Comparison of ENCODE assay signal across 25 cellular contexts in the genomic region with DNA sequence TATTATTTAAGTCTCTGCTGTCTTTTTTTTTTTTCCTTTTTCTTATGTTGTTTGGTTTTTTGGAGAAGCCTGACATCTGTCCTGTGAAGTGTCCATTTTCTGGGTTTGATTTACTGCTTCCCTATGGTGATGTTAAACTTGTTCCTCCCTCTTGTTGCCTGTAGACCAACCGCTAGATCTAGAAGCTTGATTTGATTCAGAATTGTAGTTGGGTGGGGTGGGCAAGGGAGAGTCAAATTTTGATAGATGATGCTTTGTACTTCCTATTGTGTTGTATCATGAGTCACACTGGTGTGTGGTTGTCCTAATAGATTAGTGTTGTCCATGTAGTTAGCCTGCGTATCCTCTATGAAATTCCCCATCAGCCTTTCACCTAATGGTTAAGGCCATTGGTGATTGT. TPM values are rescaled to one million over a fixed set of nuclear protein-coding genes. Genes with fewer than 3 reads are reported as not detected.
DNase-seq lines count a peak whose midpoint lies in the region; ATAC-seq, FAIRE-seq and TF ChIP-seq lines count a peak whose summit lies in the region.
"Had no signal": no experiment of that assay in that cellular context is flagged by ENCODE, and none has a peak within 500 bp of the region (broad histone marks: within the 10 kb centered on the region; RNA-seq: fewer than 3 reads in every experiment).

No MANE protein-coding gene starts in this region.

- no peak for TF ChIP-seq CTCF in PC-3 (conservative IDR thresholded peaks at IDR 0.05; ENCODE audit: low read depth, low read length)
- TF ChIP-seq CTCF in bronchial epithelial cell (IDR thresholded peaks at IDR 0.05; ENCODE audit: insufficient read depth, low read length, severe bottlenecking): no peak
- no peak for TF ChIP-seq CTCF in tibial artery (IDR thresholded peaks at IDR 0.05)

- H4K20me1 ChIP-seq in PC-3 (ENCODE audit: low read length): peaks cover 23% of the 10 kb centered on the region

- DNase-seq in activated naive CD8-positive, alpha-beta T cell treated with anti-CD3 and anti-CD28 coated beads for 36 hours: no peak
- DNase-seq in PC-3: peak; percentile 55
- peak; percentile 30 for DNase-seq in bronchial epithelial cell (ENCODE audit: low read depth)
- peak; percentile 40 for DNase-seq in renal cortical epithelial cell (ENCODE audit: low read depth)
- no peak for DNase-seq in tibial artery
- DNase-seq in NCI-H2081 treated with DMSO at 0.1 percent for 48 hours (lab: John Stamatoyannopoulos, UW): no peak
- DNase-seq: activated B cell treated with CpG ODN at 0.5 μM for 24 hours; activated naive CD4-positive, alpha-beta T cell; DMS153; endodermal cell; foreskin fibroblast; kidney; mesenchymal stem cell; naive thymus-derived CD8-positive, alpha-beta T cell; NCI-H1417 treated with DMSO at 0.1 percent for 48 hours; NCI-H2171 treated with DMSO at 0.1 percent for 48 hours; NCI-H748 treated with DMSO at 0.1 percent for 48 hours; SIG-M5; sigmoid colon had no signal

- intact Hi-C loops in PC-3 (cut with micrococcal nuclease): no loop called here
- intact Hi-C loops in tibial artery (cut with DNase I; ENCODE audit: low total_unique reads): no loop called here

- no peak overlapping the region for H3K4me3 Mint-ChIP-seq in activated naive CD8-positive, alpha-beta T cell
- H3K4me3 Mint-ChIP-seq in activated naive CD8-positive, alpha-beta T cell treated with anti-CD3 and anti-CD28 coated beads for 36 hours: no peak overlapping the region
- H3K4me3 Mint-ChIP-seq: activated B cell treated with CpG ODN at 0.5 μM for 24 hours; endodermal cell; stimulated activated memory B cell treated with anti-CD40 and anti-IgM and Interleukin-4, amounts not matched to agents 10 μg/mL and 1 μg/mL and 100 μg/mL, for 72 hours had no signal

- no peaks in the 10 kb centered on the region for H3F3A ChIP-seq in PC-3 (ENCODE audit: low read length, unreplicated experiment)

- H3K4me1 Mint-ChIP-seq in activated naive CD8-positive, alpha-beta T cell (ENCODE audit: low read depth): peaks cover 74% of the 10 kb centered on the region
- peaks cover 55% of the 10 kb centered on the region for H3K4me1 Mint-ChIP-seq in activated naive CD8-positive, alpha-beta T cell treated with anti-CD3 and anti-CD28 coated beads for 36 hours

- no peaks in the 10 kb centered on the region for H3K27me3 Mint-ChIP-seq in activated naive CD8-positive, alpha-beta T cell
- no peaks in the 10 kb centered on the region for H3K27me3 Mint-ChIP-seq in activated naive CD8-positive, alpha-beta T cell treated with anti-CD3 and anti-CD28 coated beads for 36 hours
- H3K27me3 Mint-ChIP-seq: activated B cell treated with CpG ODN at 0.5 μM for 24 hours; naive thymus-derived CD8-positive, alpha-beta T cell; stimulated activated memory B cell treated with anti-CD40 and anti-IgM and Interleukin-4, amounts not matched to agents 10 μg/mL and 1 μg/mL and 100 μg/mL, for 72 hours had no signal

- POLR2A ChIA-PET in PC-3 (lab: Charles Lee; ENCODE audit: unreplicated experiment): interaction anchor here (0.5 kb wide), 1 partner anchor 20 kb away, joined by 3 read pairs; no protein-coding TSS in a partner anchor

- BruUV-seq in PC-3 (replicated peaks; lab: Mats Ljungman, UMichigan): no TSS peak

- no peak overlapping the region for H3K9ac ChIP-seq in PC-3 (ENCODE audit: low read length)
- H3K9ac ChIP-seq: KMS-11 had no signal

- H3K9me2 ChIP-seq in PC-3 (replicated peaks; ENCODE audit: low read length): no peaks in the 10 kb centered on the region

- H3K4me2 ChIP-seq in PC-3 (ENCODE audit: low read length): no peak overlapping the region
- H3K4me2 ChIP-seq: KMS-11 had no signal

- FAIRE-seq in bronchial epithelial cell (lab: Jason Lieb, UNC): no peak
- FAIRE-seq: kidney had no signal

- H3K27ac Mint-ChIP-seq in activated naive CD8-positive, alpha-beta T cell: peak overlapping the region; percentile 51
- H3K27ac Mint-ChIP-seq in activated naive CD8-positive, alpha-beta T cell treated with anti-CD3 and anti-CD28 coated beads for 36 hours: no peak overlapping the region
- H3K27ac Mint-ChIP-seq: activated B cell treated with CpG ODN at 0.5 μM for 24 hours; endodermal cell; stimulated activated memory B cell treated with anti-CD40 and anti-IgM and Interleukin-4, amounts not matched to agents 10 μg/mL and 1 μg/mL and 100 μg/mL, for 72 hours had no signal

- H3K36me3 Mint-ChIP-seq in activated naive CD8-positive, alpha-beta T cell: peaks cover 9% of the 10 kb centered on the region
- H3K36me3 Mint-ChIP-seq in activated naive CD8-positive, alpha-beta T cell treated with anti-CD3 and anti-CD28 coated beads for 36 hours: peaks cover 59% of the 10 kb centered on the region

- no peaks in the 10 kb centered on the region for H3K9me3 ChIP-seq in PC-3 (ENCODE audit: low read length)
- H3K9me3 ChIP-seq in tibial artery: no peaks in the 10 kb centered on the region
- H3K9me3 ChIP-seq: ascending aorta, sigmoid colon, tibial nerve had no signal

- peak overlapping the region; percentile 31 for H3K27ac ChIP-seq in PC-3 (ENCODE audit: low read length)
- H3K27ac ChIP-seq in tibial artery: no peak overlapping the region
- H3K27ac ChIP-seq: ascending aorta, KMS-11, sigmoid colon, tibial nerve had no signal

- H3K27me3 ChIP-seq in PC-3 (ENCODE audit: low read length): no peaks in the 10 kb centered on the region
- H3K27me3 ChIP-seq in bronchial epithelial cell (ENCODE audit: control insufficient read depth, insufficient read depth, low read length): no peaks in the 10 kb centered on the region
- H3K27me3 ChIP-seq in tibial artery: no peaks in the 10 kb centered on the region
- H3K27me3 ChIP-seq: ascending aorta, sigmoid colon, tibial nerve had no signal

- peaks cover 13% of the 10 kb centered on the region for H3K36me3 ChIP-seq in PC-3 (ENCODE audit: low read depth, low read length)
- H3K36me3 ChIP-seq in bronchial epithelial cell (ENCODE audit: control insufficient read depth, insufficient read depth, low read length): peaks cover 3% of the 10 kb centered on the region
- peaks cover 0 to 9% (median 5%) of the 10 kb centered on the region in 3 donors for H3K36me3 ChIP-seq in tibial artery
- H3K36me3 ChIP-seq: ascending aorta had no signal

- H3K4me3 ChIP-seq in PC-3 (ENCODE audit: low read length) (no peak overlapping the region), bronchial epithelial cell (ENCODE audit: low read depth, low read length) (no peak overlapping the region), tibial artery (no peak overlapping the region)
- H3K4me3 ChIP-seq: ascending aorta, sigmoid colon, tibial nerve had no signal

- CTCF ChIA-PET in PC-3 (lab: Charles Lee): no interaction called here

- H2AFZ ChIP-seq in PC-3 (ENCODE audit: low read length): no peak overlapping the region

- H3K79me2 ChIP-seq in PC-3 (ENCODE audit: low read length): peaks cover 95% of the 10 kb centered on the region

- peaks cover 5% of the 10 kb centered on the region for H3K9me3 Mint-ChIP-seq in activated naive CD8-positive, alpha-beta T cell (ENCODE audit: low read depth)
- H3K9me3 Mint-ChIP-seq in activated naive CD8-positive, alpha-beta T cell treated with anti-CD3 and anti-CD28 coated beads for 36 hours: peaks cover 3% of the 10 kb centered on the region
- H3K9me3 Mint-ChIP-seq: activated B cell treated with CpG ODN at 0.5 μM for 24 hours; naive thymus-derived CD8-positive, alpha-beta T cell; stimulated activated memory B cell treated with anti-CD40 and anti-IgM and Interleukin-4, amounts not matched to agents 10 μg/mL and 1 μg/mL and 100 μg/mL, for 72 hours had no signal

- peak; percentile 32 for ATAC-seq in PC-3
- no peak for ATAC-seq in GM19455 (IDR thresholded peaks at IDR 0.05; ENCODE audit: unreplicated experiment)
- ATAC-seq: naive thymus-derived CD8-positive, alpha-beta T cell; stimulated activated memory B cell treated with anti-CD40 and anti-IgM and Interleukin-4, amounts not matched to agents 10 μg/mL and 1 μg/mL and 100 μg/mL, for 72 hours had no signal

- H3K4me1 ChIP-seq in PC-3 (ENCODE audit: insufficient read depth, low read length) (peaks cover 31% of the 10 kb centered on the region), tibial artery (peaks cover 0 to 28% (median 0%) of the 10 kb centered on the region in 4 donors)

RNA-seq across cellular contexts. Expression of a gene that starts 35.4 kb away (rescaled TPM):
- total RNA-seq in activated naive CD8-positive, alpha-beta T cell treated with anti-CD3 and anti-CD28 coated beads for 36 hours: 100 to 1,000 TPM; 119 to 122 TPM
- total RNA-seq in PC-3 (2014; rRNA removed) (52.5 and 59.6 TPM in 2 replicates), bronchial epithelial cell (75.3 and 87.4 TPM in 2 replicates), renal cortical epithelial cell (148 and 169 TPM in 2 replicates)

Comparison
In these comparisons a context has a peak if more than half of its experiments do, and no peak if none do; other contexts are left out.
1. DNase-seq: peak in PC-3 (single experiment), bronchial epithelial cell (single experiment) and renal cortical epithelial cell (single experiment); none in activated naive CD8-positive, alpha-beta T cell treated with anti-CD3 and anti-CD28 coated beads for 36 hours (single experiment), tibial artery (0 of 2) and NCI-H2081 treated with DMSO at 0.1 percent for 48 hours (single experiment).